22 cellular contexts compared by ENCODE assay signal in genomic region chr1:206785366-206785765, GRCh38. TPM values are rescaled to one million over a fixed set of nuclear protein-coding genes. Genes with fewer than 3 reads are reported as not detected.
DNase-seq lines count a peak whose midpoint lies in the region; ATAC-seq and TF ChIP-seq lines count a peak whose summit lies in the region.
"Had no signal": no experiment of that assay in that cellular context is flagged by ENCODE, and none has a peak within 500 bp of the region (broad histone marks: within the 10 kb centered on the region; RNA-seq: fewer than 3 reads in every experiment).

No MANE protein-coding gene starts in this region.

- H3K27ac ChIP-seq in upper lobe of left lung (no peak overlapping the region), vagina (no peak overlapping the region)
- H3K27ac ChIP-seq: A549, dorsolateral prefrontal cortex, GM23248, thyroid gland, VCaP had no signal

- no peaks in the 10 kb centered on the region for H3K27me3 ChIP-seq in upper lobe of left lung
- no peaks in the 10 kb centered on the region for H3K27me3 ChIP-seq in vagina
- H3K27me3 ChIP-seq: dorsolateral prefrontal cortex, spleen, thyroid gland had no signal

- no peak overlapping the region for H3K4me3 ChIP-seq in upper lobe of left lung
- no peak overlapping the region for H3K4me3 ChIP-seq in vagina
- H3K4me3 ChIP-seq: A549, dorsolateral prefrontal cortex, GM23248, spleen, thyroid gland had no signal

- TF ChIP-seq EP300 in upper lobe of left lung (IDR thresholded peaks at IDR 0.05): no peak

- peaks cover 0 to 3% (median 0%) of the 10 kb centered on the region in 4 donors for H3K4me1 ChIP-seq in upper lobe of left lung
- H3K4me1 ChIP-seq in vagina: no peaks in the 10 kb centered on the region
- H3K4me1 ChIP-seq: A549, thyroid gland had no signal

- intact Hi-C loops in CD14-positive monocyte (cut with micrococcal nuclease) (loop anchor here in 1 of 2 donors (5.0 kb wide), 1 partner anchor 48 kb away; no protein-coding TSS in a partner anchor), vagina (cut with DNase I) (no loop called here)

- TF ChIP-seq CTCF in CD14-positive monocyte (IDR thresholded peaks at IDR 0.05) (no peak), upper lobe of left lung (IDR thresholded peaks at IDR 0.05) (no peak), vagina (IDR thresholded peaks at IDR 0.05) (no peak)

- 66 to 80% methylated on average over 3 of the region's 3 CpGs for WGBS in upper lobe of left lung, 2 donors

- H3K4me1 Mint-ChIP-seq in T-helper 2 cell treated with Interferon-gamma antibody and Interleukin-4, amounts not matched to agents 5 μg/mL and 100 μg/mL, for 36 hours (ENCODE audit: low read depth): peaks cover 63% of the 10 kb centered on the region
- peaks cover 35% of the 10 kb centered on the region for H3K4me1 Mint-ChIP-seq in CD14-positive monocyte
- peaks cover 36% of the 10 kb centered on the region for H3K4me1 Mint-ChIP-seq in memory B cell
- H3K4me1 Mint-ChIP-seq: mesothelial cell of epicardium had no signal

- peak overlapping the region; percentile 76 for H3K4me3 Mint-ChIP-seq in T-helper 2 cell treated with Interferon-gamma antibody and Interleukin-4, amounts not matched to agents 5 μg/mL and 100 μg/mL, for 36 hours
- no peak overlapping the region for H3K4me3 Mint-ChIP-seq in CD14-positive monocyte
- no peak overlapping the region for H3K4me3 Mint-ChIP-seq in memory B cell
- H3K4me3 Mint-ChIP-seq: mesothelial cell of epicardium had no signal

- H3K9me3 ChIP-seq in upper lobe of left lung (no peaks in the 10 kb centered on the region), vagina (no peaks in the 10 kb centered on the region)
- H3K9me3 ChIP-seq: A549, spleen, thyroid gland had no signal

- ATAC-seq in memory B cell (ENCODE audit: low read depth) (no peak), upper lobe of left lung (ENCODE audit: low FRiP score in 2 of 2) (no peak)
- ATAC-seq: A549, left cardiac atrium had no signal

- peak overlapping the region; percentile 90 for H3K27ac Mint-ChIP-seq in T-helper 2 cell treated with Interferon-gamma antibody and Interleukin-4, amounts not matched to agents 5 μg/mL and 100 μg/mL, for 36 hours
- H3K27ac Mint-ChIP-seq in CD14-positive monocyte: peak overlapping the region in 4 of 7 donors; percentile 17 to 53 (median 44)
- H3K27ac Mint-ChIP-seq in memory B cell: peak overlapping the region; percentile 88
- H3K27ac Mint-ChIP-seq: mesothelial cell of epicardium had no signal

- no peak for DNase-seq in T-helper 2 cell treated with Interferon-gamma antibody and Interleukin-4, amounts not matched to agents 5 μg/mL and 100 μg/mL, for 36 hours (ENCODE audit: low spot score)
- no peak for DNase-seq in T-helper 2 cell
- DNase-seq in CD14-positive monocyte (ENCODE audit: low spot score): no peak
- DNase-seq in RPMI7951 (ENCODE audit: low read depth): peak; percentile 12
- DNase-seq in memory B cell (ENCODE audit: low spot score in 2 of 2): no peak
- DNase-seq in upper lobe of left lung: no peak
- no peak for DNase-seq in vagina (ENCODE audit: extremely low spot score in 2 of 2)
- DNase-seq in stimulated activated CD4-positive, alpha-beta T cell treated with anti-CD3 and anti-CD28 coated beads, Interleukin-2, amount 100 ng/mL, for 24 hours: no peak
- DNase-seq: dorsolateral prefrontal cortex, foreskin melanocyte, GM23248, left cardiac atrium, NCI-H1436 treated with DMSO at 0.1 percent for 48 hours, RPMI8226, spleen, thyroid gland had no signal

- TF ChIP-seq POLR2A in upper lobe of left lung (IDR thresholded peaks at IDR 0.05) (no peak), vagina (IDR thresholded peaks at IDR 0.05) (no peak)

- H3K27me3 Mint-ChIP-seq in T-helper 2 cell treated with Interferon-gamma antibody and Interleukin-4, amounts not matched to agents 5 μg/mL and 100 μg/mL, for 36 hours (ENCODE audit: low read depth): peaks cover 6% of the 10 kb centered on the region
- peaks cover 3 to 6% (median 4%) of the 10 kb centered on the region in 3 donors for H3K27me3 Mint-ChIP-seq in CD14-positive monocyte (ENCODE audit: low read depth in 3 of 3)
- H3K27me3 Mint-ChIP-seq in memory B cell: no peaks in the 10 kb centered on the region

- peaks cover 2% of the 10 kb centered on the region for H3K36me3 Mint-ChIP-seq in T-helper 2 cell treated with Interferon-gamma antibody and Interleukin-4, amounts not matched to agents 5 μg/mL and 100 μg/mL, for 36 hours (ENCODE audit: low read depth)
- H3K36me3 Mint-ChIP-seq in CD14-positive monocyte (peaks cover 4 to 8% of the 10 kb centered on the region in 2 donors), memory B cell (no peaks in the 10 kb centered on the region)
- H3K36me3 Mint-ChIP-seq: mesothelial cell of epicardium had no signal

- peaks cover 4% of the 10 kb centered on the region for H3K9me3 Mint-ChIP-seq in T-helper 2 cell treated with Interferon-gamma antibody and Interleukin-4, amounts not matched to agents 5 μg/mL and 100 μg/mL, for 36 hours
- H3K9me3 Mint-ChIP-seq in CD14-positive monocyte (peaks cover 0 to 2% (median 0%) of the 10 kb centered on the region in 7 donors), memory B cell (no peaks in the 10 kb centered on the region)
- H3K9me3 Mint-ChIP-seq: mesothelial cell of epicardium had no signal

- no peaks in the 10 kb centered on the region for H3K36me3 ChIP-seq in upper lobe of left lung
- no peaks in the 10 kb centered on the region for H3K36me3 ChIP-seq in vagina
- H3K36me3 ChIP-seq: spleen, thyroid gland had no signal

RNA-seq across cellular contexts. Expression of gene IL10, which starts 13.1 kb away (rescaled TPM):
- polyA plus RNA-seq in CD14-positive monocyte: 1 to 10 TPM; 4.1 to 7.8 TPM
- total RNA-seq in RPMI7951 (2014; rRNA removed; shearing (Covaris generic)): not detected in 2 replicates
- total RNA-seq in upper lobe of left lung: 1 to 10 TPM in 4 of 6 donors, under 1 TPM in 2; 0.55 to 5.2 (median 3.3) TPM
- total RNA-seq in vagina: 2.7 TPM
- total RNA-seq: bronchial epithelial cell, epithelial cell of proximal tubule, GM23248, LHCN-M2, mesothelial cell of epicardium had no signal
- polyA plus RNA-seq: A549, GM23248 had no signal

RNA-seq across cellular contexts. Expression of gene IL19, which starts 14.8 kb away (rescaled TPM):
- not detected for polyA plus RNA-seq in CD14-positive monocyte
- 0.24 TPM in 1 of 2 replicates, not detected in the other for total RNA-seq in RPMI7951 (2014; rRNA removed; shearing (Covaris generic))
- total RNA-seq in upper lobe of left lung: not detected
- total RNA-seq in vagina: not detected
- total RNA-seq: bronchial epithelial cell, dorsolateral prefrontal cortex, epithelial cell of proximal tubule, GM23248, left cardiac atrium, LHCN-M2, mesothelial cell of epicardium, thyroid gland had no signal
- polyA plus RNA-seq: A549, GM23248 had no signal
